Comparison of ENCODE assay signal across 1 cellular context in the genomic region with DNA sequence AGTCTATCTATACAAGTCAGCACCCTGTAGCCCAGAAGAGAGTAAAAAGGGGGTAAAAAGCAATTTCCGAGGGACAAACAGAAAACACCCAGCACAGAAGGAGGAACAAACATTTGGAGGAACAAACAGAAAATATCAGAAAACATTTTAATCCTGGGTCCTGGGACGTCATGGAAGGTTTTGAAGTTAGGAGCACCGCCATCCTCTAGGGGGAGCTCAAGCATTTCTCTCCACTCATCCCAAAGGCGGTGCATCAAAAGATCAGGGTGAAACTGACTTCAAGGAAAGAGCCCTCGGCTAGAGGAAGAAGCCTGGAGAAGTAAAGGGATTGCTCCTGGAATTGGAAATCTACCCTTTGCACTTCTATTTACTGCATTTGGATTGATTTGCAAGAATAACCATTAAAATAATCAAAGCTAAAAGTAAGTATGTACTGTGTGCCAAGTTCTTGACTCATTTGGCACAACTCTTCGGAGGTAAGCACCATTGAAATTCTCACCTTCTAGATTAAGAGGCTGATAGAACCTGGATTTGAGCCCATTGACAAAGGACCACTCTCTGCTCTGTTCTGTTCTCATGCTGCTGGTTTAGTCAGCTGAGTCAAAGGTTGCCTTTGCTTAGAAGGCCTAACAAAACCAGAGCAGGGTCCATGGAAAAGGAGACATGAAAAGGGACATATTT.
TF ChIP-seq lines count a peak whose summit lies in the region.

No MANE protein-coding gene starts in this region.

TF ChIP-seq in endothelial cell of umbilical vein, 7 proteins besides CTCF, POLR2A, EP300 and RAD21:
- TF ChIP-seq EZH2 (IDR thresholded peaks at IDR 0.05; ENCODE audit: borderline replicate concordance, low read depth, low read length, severe bottlenecking): no peak
TF ChIP-seq in endothelial cell of umbilical vein: peak in this region for 0.
